18 cellular contexts compared by ENCODE assay signal in genomic region chr1:200506471-200506870, GRCh38.
A peak's percentile ranks its signal among the peaks of the same experiment; 100 is the strongest.
DNase-seq lines count a peak whose midpoint lies in the region; ATAC-seq and TF ChIP-seq lines count a peak whose summit lies in the region.
"Had no signal": no experiment of that assay in that cellular context is flagged by ENCODE, and none has a peak within 500 bp of the region (broad histone marks: within the 10 kb centered on the region; RNA-seq: fewer than 3 reads in every experiment).

No MANE protein-coding gene starts in this region.

- ATAC-seq in GM18907 (IDR thresholded peaks at IDR 0.05; ENCODE audit: unreplicated experiment): no peak
- no peak for ATAC-seq in stimulated activated naive B cell treated with anti-CD40 and anti-IgM and Interleukin-4, amounts not matched to agents 10 μg/mL and 1 μg/mL and 100 μg/mL, for 72 hours (replicated peaks)
- ATAC-seq: A549 had no signal

- H3K9me3 Mint-ChIP-seq in stimulated activated naive B cell treated with anti-CD40 and anti-IgM and Interleukin-4, amounts not matched to agents 10 μg/mL and 1 μg/mL and 100 μg/mL, for 72 hours: no peaks in the 10 kb centered on the region
- H3K9me3 Mint-ChIP-seq: CD4-positive, alpha-beta T cell; HFFc6 had no signal

- no peaks in the 10 kb centered on the region for H3K4me1 ChIP-seq in osteoblast (ENCODE audit: insufficient read depth, low read length)

- H3K36me3 Mint-ChIP-seq in stimulated activated naive B cell treated with anti-CD40 and anti-IgM and Interleukin-4, amounts not matched to agents 10 μg/mL and 1 μg/mL and 100 μg/mL, for 72 hours: no peaks in the 10 kb centered on the region

- no peak overlapping the region for H3K4me3 Mint-ChIP-seq in stimulated activated naive B cell treated with anti-CD40 and anti-IgM and Interleukin-4, amounts not matched to agents 10 μg/mL and 1 μg/mL and 100 μg/mL, for 72 hours
- H3K4me3 Mint-ChIP-seq: CD4-positive, alpha-beta T cell; HFFc6 had no signal

- peak overlapping the region; percentile 2 for H2AFZ ChIP-seq in osteoblast (ENCODE audit: low read length)

- peaks cover 12 to 22% of the 10 kb centered on the region in 2 donors for H3K27me3 Mint-ChIP-seq in stimulated activated naive B cell treated with anti-CD40 and anti-IgM and Interleukin-4, amounts not matched to agents 10 μg/mL and 1 μg/mL and 100 μg/mL, for 72 hours

- peaks cover 10% of the 10 kb centered on the region for H3K27me3 ChIP-seq in osteoblast (ENCODE audit: insufficient read depth, low read length)

- no peak overlapping the region for H3K27ac ChIP-seq in osteoblast (ENCODE audit: low read depth, low read length)
- H3K27ac ChIP-seq: 22Rv1, A549, C4-2B, HL-60 had no signal

- DNase-seq in NCI-H146 (lab: John Stamatoyannopoulos, UW): peak; percentile 30
- DNase-seq in NCI-H146 treated with DMSO at 0.1 percent for 48 hours (lab: John Stamatoyannopoulos, UW; ENCODE audit: unreplicated experiment): no peak
- DNase-seq in NCI-H2227 (lab: John Stamatoyannopoulos, UW; ENCODE audit: unreplicated experiment): peak; percentile 84
- DNase-seq in NCI-H748 treated with DMSO at 0.1 percent for 48 hours (lab: John Stamatoyannopoulos, UW): peak; percentile 32
- no peak for DNase-seq in osteoblast (ENCODE audit: insufficient read length, low spot score, missing footprints)
- no peak for DNase-seq in stimulated activated naive B cell treated with anti-CD40 and anti-IgM and Interleukin-4, amounts not matched to agents 10 μg/mL and 1 μg/mL and 100 μg/mL, for 72 hours
- no peak for DNase-seq in kidney tubule cell (ENCODE audit: low spot score)
- DNase-seq: AML-193; Caco-2; CD4-positive, alpha-beta T cell; GF-D8 had no signal

- H3K4me3 ChIP-seq in osteoblast (ENCODE audit: insufficient read depth, low read length): no peak overlapping the region
- H3K4me3 ChIP-seq: A549, HAP-1 had no signal

- H3K9me3 ChIP-seq in osteoblast (ENCODE audit: low read depth, low read length): no peaks in the 10 kb centered on the region
- H3K9me3 ChIP-seq: A549, Caco-2, HAP-1 had no signal

- no peak overlapping the region for H3K27ac Mint-ChIP-seq in stimulated activated naive B cell treated with anti-CD40 and anti-IgM and Interleukin-4, amounts not matched to agents 10 μg/mL and 1 μg/mL and 100 μg/mL, for 72 hours
- H3K27ac Mint-ChIP-seq: CD4-positive, alpha-beta T cell; HFFc6 had no signal

- no peaks in the 10 kb centered on the region for H3K79me2 ChIP-seq in osteoblast (ENCODE audit: insufficient read depth, low read length)

- no peak overlapping the region for H3K4me2 ChIP-seq in osteoblast (ENCODE audit: insufficient read depth, low read length)
- H3K4me2 ChIP-seq: A549 had no signal

- no peaks in the 10 kb centered on the region for H3K36me3 ChIP-seq in osteoblast (ENCODE audit: insufficient read depth, low read length)
- H3K36me3 ChIP-seq: HAP-1 had no signal

- H3K4me1 Mint-ChIP-seq in stimulated activated naive B cell treated with anti-CD40 and anti-IgM and Interleukin-4, amounts not matched to agents 10 μg/mL and 1 μg/mL and 100 μg/mL, for 72 hours: peaks cover 3 to 6% of the 10 kb centered on the region in 2 donors

- no peak for TF ChIP-seq CTCF in osteoblast (IDR thresholded peaks at IDR 0.05; ENCODE audit: extremely low read depth, low read depth, low read length)

- H4K20me1 ChIP-seq in osteoblast (ENCODE audit: insufficient read depth, low read length): no peaks in the 10 kb centered on the region

Comparison
In these comparisons a context has a peak if more than half of its experiments do, and no peak if none do; other contexts are left out.
1. DNase-seq: peak in NCI-H146 (single experiment), NCI-H2227 (single experiment) and NCI-H748 treated with DMSO at 0.1 percent for 48 hours (single experiment); none in NCI-H146 treated with DMSO at 0.1 percent for 48 hours (single experiment), osteoblast (single experiment), stimulated activated naive B cell treated with anti-CD40 and anti-IgM and Interleukin-4, amounts not matched to agents 10 μg/mL and 1 μg/mL and 100 μg/mL, for 72 hours (single experiment) and kidney tubule cell (single experiment).